In the genomic region with DNA sequence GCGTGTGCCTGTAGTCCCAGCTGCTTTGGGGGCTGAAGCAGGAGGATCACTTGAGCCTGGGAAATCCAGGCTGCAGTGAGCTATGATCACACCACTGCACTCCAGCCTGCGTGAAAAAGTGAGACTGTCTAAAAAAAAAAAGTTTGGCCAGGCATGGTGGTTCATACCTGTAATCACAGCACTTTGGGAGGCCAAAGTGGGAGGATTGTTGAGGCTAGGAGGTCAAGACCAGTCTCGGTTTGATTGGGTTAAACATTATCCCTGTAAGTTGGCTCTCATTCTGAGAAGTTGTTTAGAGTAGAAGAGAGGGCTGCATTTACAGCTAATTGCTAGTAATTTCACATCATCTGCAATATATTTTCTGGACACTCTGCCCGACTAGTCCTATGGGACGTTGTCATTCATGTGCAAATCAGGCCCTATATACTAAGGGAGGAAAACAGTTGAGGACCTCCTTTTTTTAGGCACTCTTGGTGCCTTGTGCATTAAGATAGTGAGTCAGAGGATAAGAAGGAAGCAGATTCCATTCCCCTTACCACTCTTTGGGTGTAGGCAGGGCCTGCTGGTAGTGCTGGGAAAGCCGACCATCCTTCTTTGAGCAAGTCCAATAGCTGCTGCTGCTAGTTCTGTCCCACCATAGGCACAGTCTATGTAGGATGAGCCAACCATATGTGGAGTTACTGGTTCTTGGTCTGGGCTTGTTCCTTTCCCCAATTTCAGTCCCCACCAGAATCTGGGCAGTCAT, we compare ENCODE assay signal across 13 cellular contexts. TPM values are rescaled to one million over a fixed set of nuclear protein-coding genes. Genes with fewer than 3 reads are reported as not detected.
DNase-seq lines count a peak whose midpoint lies in the region; ATAC-seq and TF ChIP-seq lines count a peak whose summit lies in the region.
"Had no signal": no experiment of that assay in that cellular context is flagged by ENCODE, and none has a peak within 500 bp of the region (broad histone marks: within the 10 kb centered on the region; RNA-seq: fewer than 3 reads in every experiment).

No MANE protein-coding gene starts in this region.

- TF ChIP-seq POLR2A in body of pancreas (IDR thresholded peaks at IDR 0.05) (no peak), GM18505 (IDR thresholded peaks at IDR 0.05; ENCODE audit: borderline replicate concordance, extremely low read depth, insufficient read depth, insufficient read length) (no peak)

- no peak overlapping the region for H3K27ac ChIP-seq in body of pancreas
- no peak overlapping the region for H3K27ac ChIP-seq in lower lobe of right lung

- 84 to 85% methylated on average over 5 to 6 of the region's 6 CpGs for WGBS in body of pancreas, 2 donors

- intact Hi-C loops in body of pancreas (cut with DNase I), result loop anchor here (10.0 kb wide), 1 partner anchor 60 kb away; no protein-coding TSS in a partner anchor
- intact Hi-C loops in lower lobe of right lung (cut with DNase I), result no loop called here

- H3K27me3 ChIP-seq in body of pancreas, result no peaks in the 10 kb centered on the region
- no peaks in the 10 kb centered on the region for H3K27me3 ChIP-seq in lower lobe of right lung (ENCODE audit: low read depth)

- H3K4me3 ChIP-seq in body of pancreas (no peak overlapping the region), lower lobe of right lung (no peak overlapping the region)

- H3K4me1 ChIP-seq in body of pancreas, result peaks cover 48% of the 10 kb centered on the region
- H3K4me1 ChIP-seq in lower lobe of right lung, result peaks cover 3% of the 10 kb centered on the region

- H3K36me3 ChIP-seq in body of pancreas (replicated peaks in 1 of 2; ENCODE audit: insufficient read depth in 1 of 2, low read depth in 2 of 2) (peaks cover 0 to 2% of the 10 kb centered on the region in 2 donors), lower lobe of right lung (peaks cover 10% of the 10 kb centered on the region)

- no peaks in the 10 kb centered on the region for H3K9me3 ChIP-seq in body of pancreas
- no peaks in the 10 kb centered on the region for H3K9me3 ChIP-seq in lower lobe of right lung

- TF ChIP-seq CTCF in body of pancreas (IDR thresholded peaks at IDR 0.05), result no peak
- TF ChIP-seq CTCF in lower lobe of right lung (IDR thresholded peaks at IDR 0.05), result no peak

- DNase-seq in AG20443 (ENCODE audit: low spot score) (peak; percentile 68), HS-27A (ENCODE audit: low read depth) (peak; percentile 76), body of pancreas (no peak), lower lobe of right lung (no peak), NCI-H187 treated with DMSO at 0.1 percent for 48 hours (lab: John Stamatoyannopoulos, UW) (no peak)
- DNase-seq in activated T-cell treated with anti-CD3 and anti-CD28 coated beads, Interleukin-2, amount 50 U/mL, for 1 hour, result no peak
- DNase-seq in stimulated activated CD4-positive, alpha-beta T cell treated with anti-CD3 and anti-CD28 coated beads, Interleukin-2, amount 100 ng/mL, for 48 hours, result no peak
- DNase-seq: activated CD8-positive, alpha-beta memory T cell treated with anti-CD3 and anti-CD28 coated beads, Interleukin-2, amount 50 U/mL, for 48 hours; endodermal cell; GDM1; NCI-H1105 treated with DMSO at 0.1 percent for 48 hours; SIG-M5 had no signal

- ATAC-seq in body of pancreas, result peak; percentile 34
- peak; percentile 31 to 41 for ATAC-seq in lower lobe of right lung
- ATAC-seq in GM18505 (IDR thresholded peaks at IDR 0.05; ENCODE audit: unreplicated experiment), result no peak

RNA-seq across cellular contexts. Expression of a gene that starts 18.7 kb away (rescaled TPM):
- total RNA-seq in body of pancreas (100 to 1,000 TPM in 1 of 2 donors, 10 to 100 TPM in 1; 18.4 to 115 TPM), lower lobe of right lung (53.8 TPM)

RNA-seq across cellular contexts. Expression of a gene that starts 20.5 kb away (rescaled TPM):
- total RNA-seq in body of pancreas (10 to 100 TPM; 36.3 to 43.8 TPM), lower lobe of right lung (43.5 TPM)

RNA-seq across cellular contexts. Expression of a gene that starts 43.7 kb away (rescaled TPM):
- total RNA-seq in body of pancreas (10 to 100 TPM; 12.9 to 23.3 TPM), lower lobe of right lung (21.1 TPM)

Comparison
In these comparisons a context has a peak if more than half of its experiments do, and no peak if none do; other contexts are left out.
1. DNase-seq: peak in AG20443 (single experiment) and HS-27A (single experiment); none in body of pancreas (0 of 4), lower lobe of right lung (single experiment), NCI-H187 treated with DMSO at 0.1 percent for 48 hours (single experiment), activated T-cell treated with anti-CD3 and anti-CD28 coated beads, Interleukin-2, amount 50 U/mL, for 1 hour (single experiment) and stimulated activated CD4-positive, alpha-beta T cell treated with anti-CD3 and anti-CD28 coated beads, Interleukin-2, amount 100 ng/mL, for 48 hours (0 of 2).